Comparison of ENCODE assay signal across 17 cellular contexts in genomic region chr1:97451422-97451821, GRCh38.
"Had no signal": no experiment of that assay in that cellular context is flagged by ENCODE, and none has a peak within 500 bp of the region (broad histone marks: within the 10 kb centered on the region; RNA-seq: fewer than 3 reads in every experiment).

No MANE protein-coding gene starts in this region.

- ATAC-seq: left colon, psoas muscle, WTC11 had no signal

- H3K4me1 Mint-ChIP-seq: activated CD4-positive, alpha-beta memory T cell treated with anti-CD3 and anti-CD28 coated beads, Interleukin-2, amount 10 ng/mL, durations not matched to agents 7 days and 5 days had no signal

- H3K27ac Mint-ChIP-seq: activated CD4-positive, alpha-beta memory T cell treated with anti-CD3 and anti-CD28 coated beads, Interleukin-2, amount 10 ng/mL, durations not matched to agents 7 days and 5 days; activated T-cell treated with anti-CD3 and anti-CD28 coated beads, Interleukin-2, amount 50 U/mL, for 24 hours; WTC11 had no signal

- H3K4me3 Mint-ChIP-seq: activated CD4-positive, alpha-beta memory T cell treated with anti-CD3 and anti-CD28 coated beads, Interleukin-2, amount 10 ng/mL, durations not matched to agents 7 days and 5 days; activated T-cell treated with anti-CD3 and anti-CD28 coated beads, Interleukin-2, amount 50 U/mL, for 24 hours; neural crest cell; WTC11 had no signal

- H3K27ac ChIP-seq: psoas muscle, sigmoid colon, stomach, thoracic aorta had no signal

- H3K36me3 ChIP-seq: sigmoid colon, thoracic aorta had no signal

- H3K4me1 ChIP-seq: psoas muscle, sigmoid colon had no signal

- DNase-seq: activated CD4-positive, alpha-beta memory T cell treated with anti-CD3 and anti-CD28 coated beads, Interleukin-2, amount 10 ng/mL, durations not matched to agents 7 days and 5 days; activated CD4-positive, alpha-beta T cell treated with anti-CD3 and anti-CD28 coated beads for 4 hours; activated naive CD4-positive, alpha-beta T cell treated with anti-CD3 and anti-CD28 coated beads, Interleukin-2, amount 50 U/mL, for 16 hours; activated T-cell treated with anti-CD3 and anti-CD28 coated beads, Interleukin-2, amount 50 U/mL, for 24 hours; amniotic stem cell; central memory CD4-positive, alpha-beta T cell; cortex of kidney; effector CD4-positive, alpha-beta T cell; left colon; psoas muscle; sigmoid colon; stimulated activated CD4-positive, alpha-beta T cell treated with anti-CD3 and anti-CD28 coated beads, Interleukin-2, amount 100 ng/mL, for 24 hours; stomach had no signal

- H3K27me3 ChIP-seq: sigmoid colon, stomach had no signal

- H3K27me3 Mint-ChIP-seq: activated CD4-positive, alpha-beta memory T cell treated with anti-CD3 and anti-CD28 coated beads, Interleukin-2, amount 10 ng/mL, durations not matched to agents 7 days and 5 days; activated T-cell treated with anti-CD3 and anti-CD28 coated beads, Interleukin-2, amount 50 U/mL, for 24 hours had no signal

- H3K9me3 ChIP-seq: psoas muscle, sigmoid colon, stomach, thoracic aorta had no signal

- H3K9me3 Mint-ChIP-seq: activated CD4-positive, alpha-beta memory T cell treated with anti-CD3 and anti-CD28 coated beads, Interleukin-2, amount 10 ng/mL, durations not matched to agents 7 days and 5 days; activated T-cell treated with anti-CD3 and anti-CD28 coated beads, Interleukin-2, amount 50 U/mL, for 24 hours; WTC11 had no signal

- H3K4me3 ChIP-seq: lung, psoas muscle, sigmoid colon, stomach, thoracic aorta had no signal

- H3K36me3 Mint-ChIP-seq: WTC11 had no signal
